ENCODE assay signal across 1 cellular context in the genomic region with DNA sequence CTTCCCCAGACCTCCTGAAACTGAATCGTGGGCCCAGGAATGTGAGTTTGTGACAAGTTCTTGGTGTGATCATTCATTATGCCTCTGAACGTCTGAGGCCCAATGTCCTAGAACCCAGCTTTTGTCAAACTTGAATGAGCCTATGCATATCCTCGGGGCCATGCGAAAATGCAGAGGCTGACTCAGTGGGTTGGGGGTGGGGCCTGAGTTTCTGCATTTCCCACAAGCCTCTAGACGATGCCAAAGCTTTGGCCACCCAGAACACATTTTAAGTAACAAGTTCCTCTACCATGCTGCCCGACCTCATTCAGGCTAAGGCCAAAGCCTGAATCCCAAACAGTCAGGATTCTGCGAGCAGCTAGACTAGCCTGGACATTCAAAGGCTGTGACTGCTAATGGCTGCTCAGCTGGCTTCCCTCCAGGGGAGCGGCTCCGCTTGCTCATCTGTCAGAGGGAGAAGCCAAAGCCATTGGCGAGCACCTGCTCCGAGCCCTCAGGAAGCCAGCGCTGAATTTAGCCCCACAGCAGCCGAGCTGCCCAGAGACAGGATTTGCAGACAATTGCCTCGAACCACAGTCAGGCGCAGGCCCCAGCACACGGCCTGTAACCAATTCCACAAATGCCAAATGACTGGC.
A peak's percentile ranks its signal among the peaks of the same experiment; 100 is the strongest.
TF ChIP-seq lines count a peak whose summit lies in the region.

No MANE protein-coding gene starts in this region.

TF ChIP-seq in K562, 482 proteins besides CTCF, POLR2A, EP300 and RAD21 (continued from another document):
- TF ChIP-seq, protein P1, sequence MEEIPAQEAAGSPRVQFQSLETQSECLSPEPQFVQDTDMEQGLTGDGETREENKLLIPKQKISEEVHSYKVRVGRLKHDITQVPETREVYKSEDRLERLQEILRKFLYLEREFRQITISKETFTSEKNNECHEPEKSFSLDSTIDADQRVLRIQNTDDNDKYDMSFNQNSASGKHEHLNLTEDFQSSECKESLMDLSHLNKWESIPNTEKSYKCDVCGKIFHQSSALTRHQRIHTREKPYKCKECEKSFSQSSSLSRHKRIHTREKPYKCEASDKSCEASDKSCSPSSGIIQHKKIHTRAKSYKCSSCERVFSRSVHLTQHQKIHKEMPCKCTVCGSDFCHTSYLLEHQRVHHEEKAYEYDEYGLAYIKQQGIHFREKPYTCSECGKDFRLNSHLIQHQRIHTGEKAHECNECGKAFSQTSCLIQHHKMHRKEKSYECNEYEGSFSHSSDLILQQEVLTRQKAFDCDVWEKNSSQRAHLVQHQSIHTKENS (CRISPR knock-in tag; IDR thresholded peaks at IDR 0.05) = no peak
- TF ChIP-seq RBFOX2 (IDR thresholded peaks at IDR 0.05; ENCODE audit: low read depth, low read length) (peak; percentile 38; the same call in 1 of the 2 replicates), ZNF282 (CRISPR knock-in tag; IDR thresholded peaks at IDR 0.05) (no peak), ZFX (CRISPR knock-in tag; IDR thresholded peaks at IDR 0.05) (0 out of 2 replicates have a peak, but pooled peaks have one; percentile 29), FOSL1 (tag; conservative IDR thresholded peaks at IDR 0.05) (0 out of 2 replicates have a peak, but pooled peaks have one; percentile 19), L3MBTL2 (IDR thresholded peaks at IDR 0.05) (peak; percentile 66), SIRT6 (IDR thresholded peaks at IDR 0.05; ENCODE audit: low read depth, low read length) (no peak), SMAD4 (CRISPR knock-in tag; conservative IDR thresholded peaks at IDR 0.05) (peak; percentile 41; the same call in 1 of the 2 replicates), NRF1 (conservative IDR thresholded peaks at IDR 0.05 in 1 of 2, IDR thresholded peaks at IDR 0.05 in 1 of 2) (peak in 1 of 2 experiments; percentile 25; a peak in 2 of 4 replicates)
- TF ChIP-seq, protein P2, sequence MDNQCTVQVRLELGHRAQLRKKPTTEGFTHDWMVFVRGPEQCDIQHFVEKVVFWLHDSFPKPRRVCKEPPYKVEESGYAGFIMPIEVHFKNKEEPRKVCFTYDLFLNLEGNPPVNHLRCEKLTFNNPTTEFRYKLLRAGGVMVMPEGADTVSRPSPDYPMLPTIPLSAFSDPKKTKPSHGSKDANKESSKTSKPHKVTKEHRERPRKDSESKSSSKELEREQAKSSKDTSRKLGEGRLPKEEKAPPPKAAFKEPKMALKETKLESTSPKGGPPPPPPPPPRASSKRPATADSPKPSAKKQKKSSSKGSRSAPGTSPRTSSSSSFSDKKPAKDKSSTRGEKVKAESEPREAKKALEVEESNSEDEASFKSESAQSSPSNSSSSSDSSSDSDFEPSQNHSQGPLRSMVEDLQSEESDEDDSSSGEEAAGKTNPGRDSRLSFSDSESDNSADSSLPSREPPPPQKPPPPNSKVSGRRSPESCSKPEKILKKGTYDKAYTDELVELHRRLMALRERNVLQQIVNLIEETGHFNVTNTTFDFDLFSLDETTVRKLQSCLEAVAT (IDR thresholded peaks at IDR 0.05) = peak in 1 of 2 experiments; percentile 92; a peak in 2 of 4 replicates
- TF ChIP-seq, protein P3, sequence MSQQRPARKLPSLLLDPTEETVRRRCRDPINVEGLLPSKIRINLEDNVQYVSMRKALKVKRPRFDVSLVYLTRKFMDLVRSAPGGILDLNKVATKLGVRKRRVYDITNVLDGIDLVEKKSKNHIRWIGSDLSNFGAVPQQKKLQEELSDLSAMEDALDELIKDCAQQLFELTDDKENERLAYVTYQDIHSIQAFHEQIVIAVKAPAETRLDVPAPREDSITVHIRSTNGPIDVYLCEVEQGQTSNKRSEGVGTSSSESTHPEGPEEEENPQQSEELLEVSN (IDR thresholded peaks at IDR 0.05; ENCODE audit: borderline replicate concordance in 1 of 2, extremely low read depth in 1 of 2, insufficient read depth in 1 of 2, insufficient read length in 1 of 2, low read depth in 1 of 2, low read length in 1 of 2, poor library complexity in 1 of 2, severe bottlenecking in 1 of 2) = peak in 1 of 2 experiments; percentile 24
- TF ChIP-seq, protein P4, sequence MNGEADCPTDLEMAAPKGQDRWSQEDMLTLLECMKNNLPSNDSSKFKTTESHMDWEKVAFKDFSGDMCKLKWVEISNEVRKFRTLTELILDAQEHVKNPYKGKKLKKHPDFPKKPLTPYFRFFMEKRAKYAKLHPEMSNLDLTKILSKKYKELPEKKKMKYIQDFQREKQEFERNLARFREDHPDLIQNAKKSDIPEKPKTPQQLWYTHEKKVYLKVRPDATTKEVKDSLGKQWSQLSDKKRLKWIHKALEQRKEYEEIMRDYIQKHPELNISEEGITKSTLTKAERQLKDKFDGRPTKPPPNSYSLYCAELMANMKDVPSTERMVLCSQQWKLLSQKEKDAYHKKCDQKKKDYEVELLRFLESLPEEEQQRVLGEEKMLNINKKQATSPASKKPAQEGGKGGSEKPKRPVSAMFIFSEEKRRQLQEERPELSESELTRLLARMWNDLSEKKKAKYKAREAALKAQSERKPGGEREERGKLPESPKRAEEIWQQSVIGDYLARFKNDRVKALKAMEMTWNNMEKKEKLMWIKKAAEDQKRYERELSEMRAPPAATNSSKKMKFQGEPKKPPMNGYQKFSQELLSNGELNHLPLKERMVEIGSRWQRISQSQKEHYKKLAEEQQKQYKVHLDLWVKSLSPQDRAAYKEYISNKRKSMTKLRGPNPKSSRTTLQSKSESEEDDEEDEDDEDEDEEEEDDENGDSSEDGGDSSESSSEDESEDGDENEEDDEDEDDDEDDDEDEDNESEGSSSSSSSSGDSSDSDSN (IDR thresholded peaks at IDR 0.05; ENCODE audit: borderline replicate concordance in 1 of 2, low read depth in 2 of 2, low read length in 2 of 2) = peak in 1 of 2 experiments; percentile 82; a peak in 3 of 4 replicates
- TF ChIP-seq, protein P5, sequence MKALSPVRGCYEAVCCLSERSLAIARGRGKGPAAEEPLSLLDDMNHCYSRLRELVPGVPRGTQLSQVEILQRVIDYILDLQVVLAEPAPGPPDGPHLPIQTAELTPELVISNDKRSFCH (CRISPR knock-in tag; IDR thresholded peaks at IDR 0.05) = no peak
- TF ChIP-seq, protein P5 (tag; IDR thresholded peaks at IDR 0.05) = 0 out of 2 replicates have a peak, but pooled peaks have one; percentile 19
